17 cellular contexts compared by ENCODE assay signal in the genomic region with DNA sequence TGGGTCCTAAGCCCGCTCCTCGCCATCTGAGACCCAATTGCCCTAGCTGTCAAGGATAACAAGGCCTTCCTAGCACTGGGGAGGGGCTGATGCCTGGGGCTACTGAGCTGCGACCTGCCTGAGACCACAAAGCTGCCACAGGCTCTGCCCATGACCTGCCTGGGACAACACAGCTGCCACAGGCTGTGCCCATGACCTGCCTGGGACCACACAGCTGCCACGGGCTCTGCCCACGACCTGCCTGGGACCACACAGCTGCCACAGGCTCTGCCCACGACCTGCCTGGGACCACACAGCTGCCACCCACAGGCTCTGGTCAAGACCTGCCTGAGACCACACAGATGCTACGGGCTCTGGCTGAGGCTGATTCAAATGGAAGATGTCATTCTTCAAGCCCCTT. TPM values are rescaled to one million over a fixed set of nuclear protein-coding genes. Genes with fewer than 3 reads are reported as not detected.
DNase-seq lines count a peak whose midpoint lies in the region; ATAC-seq and TF ChIP-seq lines count a peak whose summit lies in the region.
"Had no signal": no experiment of that assay in that cellular context is flagged by ENCODE, and none has a peak within 500 bp of the region (broad histone marks: within the 10 kb centered on the region; RNA-seq: fewer than 3 reads in every experiment).

No MANE protein-coding gene starts in this region.

- no TSS peak for BruUV-seq in PC-3 (replicated peaks; lab: Mats Ljungman, UMichigan)

- TF ChIP-seq POLR2A in ovary (IDR thresholded peaks at IDR 0.05) = no peak

- no peaks in the 10 kb centered on the region for H3K9me3 ChIP-seq in BLaER1
- H3K9me3 ChIP-seq in ovary = no peaks in the 10 kb centered on the region
- H3K9me3 ChIP-seq in PC-3 (ENCODE audit: low read length) = no peaks in the 10 kb centered on the region
- H3K9me3 ChIP-seq: BE2C, esophagus squamous epithelium, upper lobe of left lung had no signal

- H3K79me2 ChIP-seq in PC-3 (ENCODE audit: low read length) = no peaks in the 10 kb centered on the region

- H3K4me1 Mint-ChIP-seq in IgD-negative memory B cell = peaks cover 19 to 26% (median 23%) of the 10 kb centered on the region in 3 donors
- peaks cover 4 to 5% of the 10 kb centered on the region in 2 donors for H3K4me1 Mint-ChIP-seq in effector memory CD8-positive, alpha-beta T cell (ENCODE audit: low read depth in 2 of 2)

- H3K27ac Mint-ChIP-seq in IgD-negative memory B cell = peak overlapping the region; percentile 92 to 98 (median 95)
- H3K27ac Mint-ChIP-seq in effector memory CD8-positive, alpha-beta T cell = peak overlapping the region; percentile 68 to 81
- H3K27ac Mint-ChIP-seq: activated CD4-positive, alpha-beta memory T cell treated with anti-CD3 and anti-CD28 coated beads for 36 hours; activated naive CD8-positive, alpha-beta T cell treated with anti-CD3 and anti-CD28 coated beads for 36 hours; dendritic cell treated with granulocyte-macrophage colony-stimulating factor and Interleukin-4, amounts not matched to agents 40 ng/mL and 50 ng/mL, for 4 days had no signal

- H3K9ac ChIP-seq in BLaER1 (no peak overlapping the region; the same call in 1 of the 2 replicates), PC-3 (ENCODE audit: low read length) (no peak overlapping the region)

- H4K20me1 ChIP-seq in BLaER1 (peaks cover 55% of the 10 kb centered on the region), PC-3 (ENCODE audit: low read length) (no peaks in the 10 kb centered on the region)

- no peak for TF ChIP-seq EP300 in ovary (IDR thresholded peaks at IDR 0.05)

- H3K27me3 ChIP-seq in BLaER1 (no peaks in the 10 kb centered on the region), ovary (no peaks in the 10 kb centered on the region), PC-3 (ENCODE audit: low read length) (no peaks in the 10 kb centered on the region)
- H3K27me3 ChIP-seq: BE2C, esophagus squamous epithelium, upper lobe of left lung had no signal

- no peak for DNase-seq in effector memory CD8-positive, alpha-beta T cell
- DNase-seq in ovary = no peak
- no peak for DNase-seq in NOMO-1 (lab: John Stamatoyannopoulos, UW; ENCODE audit: unreplicated experiment in 2 of 2)
- DNase-seq in PC-3 = no peak
- DNase-seq in activated CD8-positive, alpha-beta memory T cell treated with anti-CD3 and anti-CD28 coated beads for 24 hours = no peak
- DNase-seq: esophagus squamous epithelium, NCI-H2171 treated with DMSO at 0.1 percent for 48 hours, NCI-H524 treated with DMSO at 0.1 percent for 48 hours, occipital lobe had no signal

- CTCF ChIA-PET in PC-3 (lab: Charles Lee) = interaction anchor here (0.6 to 0.7 kb wide), 2 partner anchors 79 to 97 kb away, joined by 3 to 4 read pairs; no protein-coding TSS in a partner anchor

- H3F3A ChIP-seq in PC-3 (ENCODE audit: low read length, unreplicated experiment) = no peaks in the 10 kb centered on the region

- H3K36me3 ChIP-seq in BLaER1 (peaks cover 99% of the 10 kb centered on the region), ovary (no peaks in the 10 kb centered on the region), PC-3 (ENCODE audit: low read depth, low read length) (peaks cover 42% of the 10 kb centered on the region)

- intact Hi-C loops in ovary (cut with DNase I) = no loop called here
- intact Hi-C loops in PC-3 (cut with micrococcal nuclease) = no loop called here

- H3K9me2 ChIP-seq in PC-3 (replicated peaks; ENCODE audit: low read length) = no peaks in the 10 kb centered on the region

- ATAC-seq in effector memory CD8-positive, alpha-beta T cell (replicated peaks) = no peak
- ATAC-seq in GM19452 (IDR thresholded peaks at IDR 0.05; ENCODE audit: unreplicated experiment) (no peak), PC-3 (no peak)

- 72 to 80% (median 77%) methylated on average over 7 of the region's 7 CpGs for WGBS in ovary, 3 donors

- POLR2A ChIA-PET in PC-3 (lab: Charles Lee; ENCODE audit: unreplicated experiment) = no interaction called here

- H3K4me1 ChIP-seq in BLaER1 = peaks cover 25% of the 10 kb centered on the region
- no peaks in the 10 kb centered on the region for H3K4me1 ChIP-seq in ovary (ENCODE audit: insufficient read depth)
- H3K4me1 ChIP-seq in PC-3 (ENCODE audit: insufficient read depth, low read length) = no peaks in the 10 kb centered on the region
- H3K4me1 ChIP-seq: BE2C had no signal

- no peak overlapping the region for H2AFZ ChIP-seq in PC-3 (ENCODE audit: low read length)

- peak overlapping the region; percentile 72 to 92 (median 88) for H3K4me3 Mint-ChIP-seq in IgD-negative memory B cell
- no peak overlapping the region for H3K4me3 Mint-ChIP-seq in effector memory CD8-positive, alpha-beta T cell
- H3K4me3 Mint-ChIP-seq: activated CD4-positive, alpha-beta memory T cell treated with anti-CD3 and anti-CD28 coated beads for 36 hours; activated naive CD8-positive, alpha-beta T cell treated with anti-CD3 and anti-CD28 coated beads for 36 hours; dendritic cell treated with granulocyte-macrophage colony-stimulating factor and Interleukin-4, amounts not matched to agents 40 ng/mL and 50 ng/mL, for 4 days had no signal

- TF ChIP-seq CTCF in ovary (IDR thresholded peaks at IDR 0.05) (no peak), PC-3 (conservative IDR thresholded peaks at IDR 0.05; ENCODE audit: low read depth, low read length) (no peak)

- H3K4me3 ChIP-seq in BLaER1 (no peak overlapping the region), ovary (no peak overlapping the region), PC-3 (ENCODE audit: low read length) (no peak overlapping the region)
- H3K4me3 ChIP-seq: esophagus squamous epithelium, upper lobe of left lung had no signal

- peaks cover 8% of the 10 kb centered on the region for H3K36me3 Mint-ChIP-seq in IgD-negative memory B cell
- peaks cover 33% of the 10 kb centered on the region for H3K36me3 Mint-ChIP-seq in effector memory CD8-positive, alpha-beta T cell (ENCODE audit: insufficient read depth)

- H3K4me2 ChIP-seq in BLaER1 = peak overlapping the region; percentile 36; the same call in 1 of the 2 replicates
- H3K4me2 ChIP-seq in PC-3 (ENCODE audit: low read length) = no peak overlapping the region

- no peaks in the 10 kb centered on the region for H3K9me3 Mint-ChIP-seq in IgD-negative memory B cell
- H3K9me3 Mint-ChIP-seq in effector memory CD8-positive, alpha-beta T cell = no peaks in the 10 kb centered on the region
- H3K9me3 Mint-ChIP-seq: activated CD4-positive, alpha-beta memory T cell treated with anti-CD3 and anti-CD28 coated beads for 36 hours; activated naive CD8-positive, alpha-beta T cell treated with anti-CD3 and anti-CD28 coated beads for 36 hours; dendritic cell treated with granulocyte-macrophage colony-stimulating factor and Interleukin-4, amounts not matched to agents 40 ng/mL and 50 ng/mL, for 4 days had no signal

- no peaks in the 10 kb centered on the region for H3K27me3 Mint-ChIP-seq in IgD-negative memory B cell
- H3K27me3 Mint-ChIP-seq in effector memory CD8-positive, alpha-beta T cell = no peaks in the 10 kb centered on the region
- H3K27me3 Mint-ChIP-seq: activated CD4-positive, alpha-beta memory T cell treated with anti-CD3 and anti-CD28 coated beads for 36 hours; activated naive CD8-positive, alpha-beta T cell treated with anti-CD3 and anti-CD28 coated beads for 36 hours; dendritic cell treated with granulocyte-macrophage colony-stimulating factor and Interleukin-4, amounts not matched to agents 40 ng/mL and 50 ng/mL, for 4 days had no signal

- peak overlapping the region; percentile 22; the same call in 1 of the 2 replicates for H3K27ac ChIP-seq in BLaER1
- peak overlapping the region; percentile 29 to 51 for H3K27ac ChIP-seq in ovary
- no peak overlapping the region for H3K27ac ChIP-seq in PC-3 (ENCODE audit: low read length)
- H3K27ac ChIP-seq: esophagus squamous epithelium, upper lobe of left lung had no signal

RNA-seq across cellular contexts. Expression of gene EPS15L1, which starts 54.8 kb away (rescaled TPM):
- 28.5 TPM for polyA plus RNA-seq in IgD-negative memory B cell
- 10 to 100 TPM; 17.8 to 52.3 (median 43.5) TPM for total RNA-seq in ovary
- polyA plus RNA-seq in ovary = 10 to 100 TPM; 21.7 to 25.4 TPM
- 18.1 and 23.8 TPM in 2 replicates for total RNA-seq in PC-3 (2014; rRNA removed)

Comparison
In these comparisons a context has a peak if more than half of its experiments do, and no peak if none do; other contexts are left out.
1. H3K4me3 Mint-ChIP-seq: peak in IgD-negative memory B cell (4 of 4); none in effector memory CD8-positive, alpha-beta T cell (0 of 2).